ENCODE assay signal across 12 cellular contexts in genomic region chr7:50665403-50666123, GRCh38.
DNase-seq lines count a peak whose midpoint lies in the region; ATAC-seq and TF ChIP-seq lines count a peak whose summit lies in the region.
"Had no signal": no experiment of that assay in that cellular context is flagged by ENCODE, and none has a peak within 500 bp of the region (broad histone marks: within the 10 kb centered on the region; RNA-seq: fewer than 3 reads in every experiment).

No MANE protein-coding gene starts in this region.

- H2AK5ac ChIP-seq in mesendoderm (ENCODE audit: low read length) = no peak overlapping the region

- H3K27me3 ChIP-seq in GM23248 (replicated peaks; ENCODE audit: insufficient read depth) = no peaks in the 10 kb centered on the region
- H3K27me3 ChIP-seq in mesendoderm (ENCODE audit: insufficient read depth, low read length, poor library complexity) = no peaks in the 10 kb centered on the region

- no peak overlapping the region for H4K8ac ChIP-seq in mesendoderm (ENCODE audit: low read depth, low read length)

- H3K56ac ChIP-seq in mesendoderm (ENCODE audit: low read length) = peak overlapping the region; percentile 15

- DNase-seq in ELR (ENCODE audit: low read depth) = peak; percentile 56
- DNase-seq in GM23248 = peak; percentile 42
- peak; percentile 47 for DNase-seq in astrocyte of the spinal cord (ENCODE audit: low read depth, low spot score)
- no peak for DNase-seq in mesendoderm
- DNase-seq in activated naive CD8-positive, alpha-beta T cell treated with anti-CD3 and anti-CD28 coated beads, Interleukin-2, amount 50 U/mL, for 24 hours = no peak
- DNase-seq in DMS79 treated with DMSO at 0.1 percent for 48 hours (lab: John Stamatoyannopoulos, UW) = no peak
- DNase-seq: NCI-H146, nucleus accumbens had no signal

- H3K79me1 ChIP-seq in mesendoderm (ENCODE audit: low read length) = peaks cover 33% of the 10 kb centered on the region

- H3K4me1 ChIP-seq in GM23248 (ENCODE audit: insufficient read depth) (peaks cover 21% of the 10 kb centered on the region), mesendoderm (ENCODE audit: control insufficient read depth, low read depth, low read length) (no peaks in the 10 kb centered on the region)

- H3K4ac ChIP-seq in mesendoderm (ENCODE audit: low read depth, low read length) = no peak overlapping the region

- H2BK120ac ChIP-seq in mesendoderm (ENCODE audit: low read depth, low read length) = no peak overlapping the region

- H3K36me3 ChIP-seq in GM23248 (ENCODE audit: low read depth) = 0 out of 2 replicates have a peak, but pooled peaks cover 4% of the 10 kb centered on the region
- H3K36me3 ChIP-seq in mesendoderm (ENCODE audit: control insufficient read depth, insufficient read depth, low read length) = peaks cover 16% of the 10 kb centered on the region

- H3K4me3 ChIP-seq in GM23248 (no peak overlapping the region), astrocyte of the spinal cord (ENCODE audit: low read depth, low read length) (no peak overlapping the region), mesendoderm (ENCODE audit: low read length) (no peak overlapping the region)

- no peaks in the 10 kb centered on the region for H3K9me3 ChIP-seq in GM23248 (ENCODE audit: low read depth)

- ATAC-seq in GM18873 (IDR thresholded peaks at IDR 0.05; ENCODE audit: low FRiP score, unreplicated experiment) (no peak), SK-N-SH treated with all-trans-retinoic acid at 6 μM for 48 hours (no peak)
- no peak for ATAC-seq in activated naive CD8-positive, alpha-beta T cell treated with anti-CD3 and anti-CD28 coated beads, Interleukin-2, amount 50 U/mL, for 24 hours

- no peak overlapping the region for H3K27ac Mint-ChIP-seq in activated naive CD8-positive, alpha-beta T cell treated with anti-CD3 and anti-CD28 coated beads, Interleukin-2, amount 50 U/mL, for 24 hours
- H3K27ac Mint-ChIP-seq: type B pancreatic cell had no signal

- H2AFZ ChIP-seq in GM23248 = no peak overlapping the region

- H3K18ac ChIP-seq in mesendoderm (ENCODE audit: low read length) = no peak overlapping the region

- H3K9me3 Mint-ChIP-seq in activated naive CD8-positive, alpha-beta T cell treated with anti-CD3 and anti-CD28 coated beads, Interleukin-2, amount 50 U/mL, for 24 hours = no peaks in the 10 kb centered on the region
- H3K9me3 Mint-ChIP-seq: type B pancreatic cell had no signal

- H3K4me2 ChIP-seq in GM23248 (ENCODE audit: unreplicated experiment) (peak overlapping the region; percentile 37), mesendoderm (ENCODE audit: low read length) (no peak overlapping the region)

- no peak overlapping the region for H3K23ac ChIP-seq in mesendoderm (ENCODE audit: low read length)

- peaks cover 5% of the 10 kb centered on the region; the same call in 1 of the 2 replicates for H3F3A ChIP-seq in GM23248 (ENCODE audit: insufficient read depth)

- TF ChIP-seq CTCF in astrocyte of the spinal cord (IDR thresholded peaks at IDR 0.05; ENCODE audit: low read depth, low read length) = peak; percentile 2

- in situ Hi-C loops in GM23248 (cut with MboI) = loop anchor here (10.0 kb wide), 1 partner anchor 191 kb away; no protein-coding TSS in a partner anchor
- in situ Hi-C loops in astrocyte of the spinal cord (cut with HindIII; ENCODE audit: low sequenced_read_pairs) = no loop called here

- H3K9me2 ChIP-seq in GM23248 (ENCODE audit: insufficient read depth) = no peaks in the 10 kb centered on the region

- H3K4me3 Mint-ChIP-seq in activated naive CD8-positive, alpha-beta T cell treated with anti-CD3 and anti-CD28 coated beads, Interleukin-2, amount 50 U/mL, for 24 hours = no peak overlapping the region
- H3K4me3 Mint-ChIP-seq: type B pancreatic cell had no signal

- H3K36me3 Mint-ChIP-seq in activated naive CD8-positive, alpha-beta T cell treated with anti-CD3 and anti-CD28 coated beads, Interleukin-2, amount 50 U/mL, for 24 hours (ENCODE audit: low read depth) = no peaks in the 10 kb centered on the region

- no peak overlapping the region for H4K5ac ChIP-seq in mesendoderm (ENCODE audit: low read length)

- H2BK5ac ChIP-seq in mesendoderm (ENCODE audit: low read length) = no peak overlapping the region

- no peak overlapping the region for H3K27ac ChIP-seq in GM23248
- H3K27ac ChIP-seq in mesendoderm (ENCODE audit: low read depth, low read length) = no peak overlapping the region
- H3K27ac ChIP-seq: VCaP had no signal

- H3K9ac ChIP-seq in GM23248 (no peak overlapping the region), mesendoderm (ENCODE audit: low read length) (no peak overlapping the region)

- peaks cover 33% of the 10 kb centered on the region; the same call in 1 of the 2 replicates for H4K20me1 ChIP-seq in GM23248 (ENCODE audit: insufficient read depth)

- H3K79me2 ChIP-seq in GM23248 (ENCODE audit: insufficient read depth) = peaks cover under 1% of the 10 kb centered on the region; the same call in 1 of the 2 replicates
- H3K79me2 ChIP-seq in mesendoderm (ENCODE audit: control insufficient read depth, insufficient read depth, low read length) = no peaks in the 10 kb centered on the region

- no peak overlapping the region for H2BK15ac ChIP-seq in mesendoderm (replicated peaks; ENCODE audit: low read depth)

- 88 to 89% methylated on average over 17 of the region's 17 CpGs for WGBS in GM23248 (ENCODE audit: low coverage in 1 of 2, low lambda C conversion rate in 2 of 2, missing lambda C conversion rate in 2 of 2), 2 experiments
- WGBS in mesendoderm (ENCODE audit: extremely low coverage, insufficient coverage, low lambda C conversion rate) = no CpG with 5 or more reads among the region's 17 CpGs

- H3K4me1 Mint-ChIP-seq in activated naive CD8-positive, alpha-beta T cell treated with anti-CD3 and anti-CD28 coated beads, Interleukin-2, amount 50 U/mL, for 24 hours = peaks cover 45% of the 10 kb centered on the region

- no peaks in the 10 kb centered on the region for H3K27me3 Mint-ChIP-seq in activated naive CD8-positive, alpha-beta T cell treated with anti-CD3 and anti-CD28 coated beads, Interleukin-2, amount 50 U/mL, for 24 hours
- H3K27me3 Mint-ChIP-seq: type B pancreatic cell had no signal

TF ChIP-seq in SK-N-SH treated with all-trans-retinoic acid at 6 μM for 48 hours, 23 proteins besides CTCF, POLR2A, EP300 and RAD21:
- TF ChIP-seq TOX (CRISPR knock-in tag; IDR thresholded peaks at IDR 0.05; ENCODE audit: borderline replicate concordance) = no peak
- no peak for TF ChIP-seq TCF4 (CRISPR knock-in tag; IDR thresholded peaks at IDR 0.05; ENCODE audit: borderline replicate concordance)
- no peak for TF ChIP-seq BACH2 (CRISPR knock-in tag; IDR thresholded peaks at IDR 0.05; ENCODE audit: borderline replicate concordance)
TF ChIP-seq in SK-N-SH treated with all-trans-retinoic acid at 6 μM for 48 hours: peak in this region for 0.

Comparison
In these comparisons a context has a peak if more than half of its experiments do, and no peak if none do; other contexts are left out.
1. DNase-seq: peak in ELR (single experiment), GM23248 (single experiment) and astrocyte of the spinal cord (single experiment); none in mesendoderm (single experiment), activated naive CD8-positive, alpha-beta T cell treated with anti-CD3 and anti-CD28 coated beads, Interleukin-2, amount 50 U/mL, for 24 hours (single experiment) and DMS79 treated with DMSO at 0.1 percent for 48 hours (single experiment).